In genomic region chr6:154412106-154412820, GRCh38 we compare ENCODE assay signal across 20 cellular contexts. TPM values are rescaled to one million over a fixed set of nuclear protein-coding genes. Genes with fewer than 3 reads are reported as not detected.
DNase-seq lines count a peak whose midpoint lies in the region; ATAC-seq, FAIRE-seq and TF ChIP-seq lines count a peak whose summit lies in the region.
"Had no signal": no experiment of that assay in that cellular context is flagged by ENCODE, and none has a peak within 500 bp of the region (broad histone marks: within the 10 kb centered on the region; RNA-seq: fewer than 3 reads in every experiment).

No MANE protein-coding gene starts in this region.

- H3K27ac ChIP-seq in AG04450 (ENCODE audit: low read depth, low read length) (peak overlapping the region; percentile 52), SJSA1 (peak overlapping the region; percentile 88)
- H3K27ac ChIP-seq: psoas muscle, upper lobe of left lung had no signal

- POLR2A ChIA-PET in AG04450 (lab: Yijun Ruan, JAX), result interaction anchor here (0.6 kb wide), 1 partner anchor 15 kb away, joined by 3 read pairs; no protein-coding TSS in a partner anchor

- no peak for TF ChIP-seq CTCF in AG04450 (IDR thresholded peaks at IDR 0.05; ENCODE audit: low read depth, low read length)

- CTCF ChIA-PET in AG04450 (lab: Charles Lee), result interaction anchor here (0.6 to 1.4 kb wide), 4 partner anchors 15 to 98 kb away, joined by 3 to 10 read pairs (median 4); partner anchors contain the start of gene CNKSR3

- FAIRE-seq in urothelium cell line (lab: Jason Lieb, UNC), result no peak

- no peak for DNase-seq in AG04450 (ENCODE audit: low read depth, low spot score)
- DNase-seq in SJSA1 (ENCODE audit: low read depth in 1 of 2, low spot score in 2 of 2), result no peak
- peak; percentile 20 for DNase-seq in fibroblast of peridontal ligament (ENCODE audit: extremely low read depth)
- DNase-seq in renal cortical epithelial cell (ENCODE audit: low read depth), result peak; percentile 67
- no peak for DNase-seq in urothelium cell line (ENCODE audit: low spot score)
- no peak for DNase-seq in erythroblast (lab: John Stamatoyannopoulos, UW)
- DNase-seq in activated CD8-positive, alpha-beta memory T cell treated with anti-CD3 and anti-CD28 coated beads for 24 hours, result no peak
- DNase-seq: activated CD4-positive, alpha-beta T cell treated with anti-CD3 and anti-CD28 coated beads, Interleukin-2, amount 10 ng/mL, durations not matched to agents 7 days and 5 days; activated naive CD8-positive, alpha-beta T cell treated with anti-CD3 and anti-CD28 coated beads for 36 hours; activated T-cell treated with anti-CD3 and anti-CD28 coated beads, Interleukin-2, amount 50 U/mL, for 1 hour; CD4-positive, alpha-beta T cell; DMS79; NCI-H1436 treated with DMSO at 0.1 percent for 48 hours; psoas muscle; RPMI8226; stimulated activated CD4-positive, alpha-beta T cell treated with anti-CD3 and anti-CD28 coated beads, Interleukin-15, amount 100 ng/mL, for 24 hours; SW 1271; upper lobe of left lung had no signal

- ATAC-seq in GM18505 (IDR thresholded peaks at IDR 0.05; ENCODE audit: unreplicated experiment), result no peak
- ATAC-seq: psoas muscle; stimulated activated memory B cell treated with anti-CD40 and anti-IgM and Interleukin-4, amounts not matched to agents 10 μg/mL and 1 μg/mL and 100 μg/mL, for 72 hours had no signal

- H3K4me3 ChIP-seq in AG04450 (ENCODE audit: low read depth, low read length) (no peak overlapping the region), SJSA1 (no peak overlapping the region)
- H3K4me3 ChIP-seq: psoas muscle, upper lobe of left lung had no signal

- H3K9me3 ChIP-seq in AG04450 (ENCODE audit: control insufficient read depth, insufficient read depth, low read length) (no peaks in the 10 kb centered on the region; the same call in 1 of the 2 replicates), SJSA1 (replicated peaks) (no peaks in the 10 kb centered on the region)
- H3K9me3 ChIP-seq: psoas muscle, upper lobe of left lung had no signal

- H3K4me1 ChIP-seq in SJSA1 (replicated peaks), result peaks cover 37% of the 10 kb centered on the region

- H3K36me3 ChIP-seq in SJSA1, result peaks cover 11% of the 10 kb centered on the region; the same call in 1 of the 2 replicates

- TF ChIP-seq POLR2A in erythroblast (IDR thresholded peaks at IDR 0.05; ENCODE audit: low read length), result no peak
- no peak for TF ChIP-seq POLR2A in GM18505 (IDR thresholded peaks at IDR 0.05; ENCODE audit: borderline replicate concordance, extremely low read depth, insufficient read depth, insufficient read length)

- H3K27me3 ChIP-seq in AG04450 (ENCODE audit: control insufficient read depth, insufficient read depth, low read length) (no peaks in the 10 kb centered on the region), SJSA1 (replicated peaks) (no peaks in the 10 kb centered on the region)
- H3K27me3 ChIP-seq: upper lobe of left lung had no signal

RNA-seq across cellular contexts. Expression of gene IPCEF1, which starts 55.7 kb away (rescaled TPM):
- polyA plus RNA-seq in AG04450 (2011; rRNA removed), result 0.35 and 0.66 TPM in 2 replicates
- polyA minus RNA-seq in AG04450 (2011; rRNA and poly(A)+ RNA removed), result 0.41 and 0.56 TPM in 2 replicates
- total RNA-seq in SJSA1 (2014; rRNA removed; shearing (Covaris generic)), result 0.11 and 0.63 TPM in 2 replicates
- total RNA-seq in renal cortical epithelial cell, result 0.40 and 1.7 TPM in 2 replicates

Comparison
In these comparisons a context has a peak if more than half of its experiments do, and no peak if none do; other contexts are left out.
1. DNase-seq: peak in fibroblast of peridontal ligament (single experiment) and renal cortical epithelial cell (single experiment); none in AG04450 (single experiment), SJSA1 (0 of 2), urothelium cell line (single experiment), erythroblast (0 of 2) and activated CD8-positive, alpha-beta memory T cell treated with anti-CD3 and anti-CD28 coated beads for 24 hours (single experiment).